In the genomic region with DNA sequence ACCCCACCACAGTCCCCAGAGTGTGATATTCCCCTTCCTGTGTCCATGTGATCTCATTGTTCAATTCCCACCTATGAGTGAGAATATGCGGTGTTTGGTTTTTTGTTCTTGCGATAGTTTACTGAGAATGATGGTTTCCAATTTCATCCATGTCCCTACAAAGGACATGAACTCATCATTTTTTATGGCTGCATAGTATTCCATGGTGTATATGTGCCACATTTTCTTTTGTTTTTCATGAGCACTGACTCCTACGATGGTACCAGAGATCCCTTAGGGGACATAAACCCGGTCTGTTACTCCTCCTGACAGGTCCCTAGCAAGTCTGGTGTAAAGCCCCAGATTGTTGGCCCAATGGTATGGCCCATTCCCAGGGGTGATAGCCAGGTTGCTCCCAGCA, we compare ENCODE assay signal across 4 cellular contexts. TPM values are rescaled to one million over a fixed set of nuclear protein-coding genes. Genes with fewer than 3 reads are reported as not detected.
DNase-seq lines count a peak whose midpoint lies in the region; ATAC-seq, FAIRE-seq and TF ChIP-seq lines count a peak whose summit lies in the region.
"Not testable (repeated sequence)": the region's sequence is repeated elsewhere in the genome, so short reads cannot be mapped to it uniquely, and the experiment has no call there.

No MANE protein-coding gene starts in this region.

- not testable (repeated sequence) for TF ChIP-seq RAD21 in K562 (CRISPR knock-in tag; conservative IDR thresholded peaks at IDR 0.05 in 1 of 2, IDR thresholded peaks at IDR 0.05 in 1 of 2); H1 (IDR thresholded peaks at IDR 0.05 in 1 of 2, conservative IDR thresholded peaks at IDR 0.05 in 1 of 2; ENCODE audit: low read depth in 2 of 2, low read length in 2 of 2)

- H3K4me2 ChIP-seq in K562 (ENCODE audit: insufficient read depth, low read length); H1 (ENCODE audit: insufficient read depth in 1 of 2, low read depth in 2 of 2, low read length in 2 of 2); neuronal stem cell (ENCODE audit: insufficient read depth, low read length, poor library complexity, severe bottlenecking): not testable (repeated sequence)

- not testable (repeated sequence) for H3K79me2 ChIP-seq in K562 (ENCODE audit: control insufficient read depth, insufficient read depth, low read length); H1 (ENCODE audit: control insufficient read depth in 1 of 2, insufficient read depth in 2 of 2, low read length in 2 of 2)

- H3K9me3 ChIP-seq in HEK293 (ENCODE audit: control insufficient read depth, insufficient read depth, low read depth, low read length); K562 (replicated peaks; ENCODE audit: control insufficient read depth, insufficient read depth, low read depth, low read length); H1 (ENCODE audit: insufficient read depth in 2 of 2, low read depth in 1 of 2, low read length in 1 of 2); neuronal stem cell (replicated peaks in 1 of 2; ENCODE audit: control insufficient read depth in 2 of 2, insufficient read depth in 1 of 2, low read depth in 1 of 2, low read length in 2 of 2): not testable (repeated sequence)

- not testable (repeated sequence) for H3K14ac ChIP-seq in H1 (ENCODE audit: insufficient read length); neuronal stem cell (ENCODE audit: low read length)

- in situ Hi-C loops in K562 (cut with MboI): not testable (repeated sequence)

- TF ChIP-seq POLR2A in K562 (conservative IDR thresholded peaks at IDR 0.05); H1 (IDR thresholded peaks at IDR 0.05; ENCODE audit: control extremely low read depth in 1 of 2, low read depth in 2 of 2, low read length in 2 of 2): not testable (repeated sequence)

- not testable (repeated sequence) for H4K91ac ChIP-seq in H1 (replicated peaks; ENCODE audit: insufficient read length, low read length); neuronal stem cell (ENCODE audit: low read depth, low read length, poor library complexity)

- DNase-seq in K562 (ENCODE audit: extremely low read depth in 1 of 4, low spot score in 3 of 4); H1 (ENCODE audit: low read depth in 1 of 2, low spot score in 2 of 2); neuronal stem cell (ENCODE audit: low spot score): not testable (repeated sequence)

- not testable (repeated sequence) for H2AFZ ChIP-seq in K562 (ENCODE audit: low read depth, low read length); H1 (ENCODE audit: low read length); neuronal stem cell (ENCODE audit: low read length)

- 20% methylated on average over 2 of the region's 4 CpGs for WGBS in K562 (ENCODE audit: insufficient coverage, low coverage, missing lambda C conversion rate)
- WGBS in H1 (ENCODE audit: extremely low coverage in 1 of 2, insufficient coverage in 1 of 2, insufficient read length in 1 of 2, insufficient replicate concordance in 2 of 2, low coverage in 1 of 2, low lambda C conversion rate in 2 of 2, missing lambda C conversion rate in 1 of 2), 2 experiments: 86% methylated on average over 2 of the region's 4 CpGs; no CpG with 5 or more reads in 1 of the 2 experiments
- WGBS in neuronal stem cell (ENCODE audit: extremely low coverage in 2 of 2, insufficient read length in 2 of 2, insufficient replicate concordance in 1 of 2), 2 donors: no CpG with 5 or more reads among the region's 4 CpGs

- H3K9ac ChIP-seq in K562 (ENCODE audit: insufficient read depth in 1 of 2, low read depth in 2 of 2, low read length in 2 of 2); H1 (replicated peaks in 1 of 4; ENCODE audit: extremely low read depth in 1 of 4, low read depth in 3 of 4, low read length in 3 of 4); neuronal stem cell (ENCODE audit: low read depth, low read length, poor library complexity): not testable (repeated sequence)

- H3K4me3 ChIP-seq in HEK293 (ENCODE audit: low read depth, low read length); K562; H1 (ENCODE audit: extremely low read depth in 1 of 4, insufficient read depth in 2 of 4, low read depth in 3 of 4, low read length in 4 of 4); neuronal stem cell (ENCODE audit: low read length in 2 of 2): not testable (repeated sequence)

- not testable (repeated sequence) for H4K5ac ChIP-seq in H1 (ENCODE audit: insufficient read length, low read depth, low read length)

- not testable (repeated sequence) for H3K27ac ChIP-seq in HEK293 (ENCODE audit: extremely low read depth, low read depth, low read length); K562 (ENCODE audit: extremely low read depth, low read depth, low read length); H1 (ENCODE audit: low read depth, low read length); neuronal stem cell (replicated peaks; ENCODE audit: low read length)

- TF ChIP-seq EP300 in K562 (IDR thresholded peaks at IDR 0.05; ENCODE audit: low read length); H1 (IDR thresholded peaks at IDR 0.05; ENCODE audit: borderline replicate concordance in 1 of 2, low read depth in 2 of 2, low read length in 2 of 2): not testable (repeated sequence)

- CTCF ChIA-PET in HEK293 (lab: Yijun Ruan, JAX): interaction anchor here (1.4 kb wide), 1 partner anchor 10 kb away, joined by 6 read pairs; no protein-coding TSS in a partner anchor
- CTCF ChIA-PET in K562 (lab: Yijun Ruan, JAX; ENCODE audit: low intra/inter-chr PET ratio): not testable (repeated sequence)
- CTCF ChIA-PET in H1 (lab: Charles Lee; ENCODE audit: partially characterized antibody): interaction anchor here (1.5 kb wide), 1 partner anchor 10 kb away, joined by 3 read pairs; no protein-coding TSS in a partner anchor

- H2BK120ac ChIP-seq in H1 (replicated peaks; ENCODE audit: low read depth, low read length); neuronal stem cell (ENCODE audit: low read depth, low read length): not testable (repeated sequence)

- POLR2A ChIA-PET in HEK293 (lab: Yijun Ruan, JAX); H1 (lab: Charles Lee; ENCODE audit: partially characterized antibody): not testable (repeated sequence)
- POLR2A ChIA-PET in K562 (lab: Yijun Ruan, JAX): interaction anchor here (0.7 kb wide), 1 partner anchor 41 kb away, joined by 3 read pairs; no protein-coding TSS in a partner anchor

- not testable (repeated sequence) for BruUV-seq in K562 (replicated peaks; lab: Mats Ljungman, UMichigan)

- not testable (repeated sequence) for H3K27me3 ChIP-seq in K562 (ENCODE audit: control insufficient read depth in 2 of 2, insufficient read depth in 2 of 2, low read length in 2 of 2); H1 (replicated peaks in 1 of 4; ENCODE audit: control insufficient read depth in 3 of 4, extremely low read depth in 1 of 4, insufficient read depth in 3 of 4, low read length in 3 of 4); neuronal stem cell (ENCODE audit: control insufficient read depth in 3 of 3, insufficient read depth in 3 of 3, low read depth in 1 of 3, low read length in 3 of 3)

- FAIRE-seq in K562 (lab: Jason Lieb, UNC); H1 (lab: Jason Lieb, UNC): not testable (repeated sequence)

- H2BK20ac ChIP-seq in H1 (ENCODE audit: low read length): not testable (repeated sequence)

- not testable (repeated sequence) for H3K4ac ChIP-seq in H1 (replicated peaks; ENCODE audit: insufficient read length, low read depth, low read length); neuronal stem cell (ENCODE audit: low read length)

- not testable (repeated sequence) for H3K56ac ChIP-seq in H1 (replicated peaks; ENCODE audit: insufficient read length, low read depth, low read length)

- H3K9me1 ChIP-seq in K562 (ENCODE audit: control insufficient read depth, insufficient read depth, low read length): not testable (repeated sequence)

- H2BK15ac ChIP-seq in H1 (ENCODE audit: low read length); neuronal stem cell (ENCODE audit: low read length): not testable (repeated sequence)

- not testable (repeated sequence) for H3K23me2 ChIP-seq in H1 (ENCODE audit: low read depth, low read length)

- not testable (repeated sequence) for H3K23ac ChIP-seq in H1 (ENCODE audit: insufficient read length)
- peak overlapping the region; percentile 52 for H3K23ac ChIP-seq in neuronal stem cell (ENCODE audit: low read depth, low read length, poor library complexity)

- H2BK12ac ChIP-seq in H1 (ENCODE audit: low read depth, low read length); neuronal stem cell (ENCODE audit: low read length): not testable (repeated sequence)

- H2AK5ac ChIP-seq in H1 (ENCODE audit: low read depth, low read length): not testable (repeated sequence)
- H2AK5ac ChIP-seq in neuronal stem cell (ENCODE audit: low read depth, low read length): peak overlapping the region; percentile 48

- H2BK5ac ChIP-seq in H1 (ENCODE audit: low read depth, low read length) (0 out of 2 replicates have a peak overlapping the region, but pooled peaks have one; percentile 44), neuronal stem cell (ENCODE audit: low read length) (peak overlapping the region; percentile 45)

- not testable (repeated sequence) for ATAC-seq in K562

- not testable (repeated sequence) for H3K36me3 ChIP-seq in HEK293 (ENCODE audit: control insufficient read depth in 2 of 2, insufficient read depth in 1 of 2, low read length in 2 of 2); K562 (ENCODE audit: control insufficient read depth, insufficient read depth, low read length); H1 (ENCODE audit: control insufficient read depth in 2 of 4, insufficient read depth in 4 of 4, low read length in 3 of 4); neuronal stem cell (replicated peaks in 1 of 2; ENCODE audit: control insufficient read depth in 2 of 2, insufficient read depth in 2 of 2, low read length in 2 of 2)

- TF ChIP-seq CTCF in HEK293 (tag by site-specific recombination; IDR thresholded peaks at IDR 0.05); K562 (IDR thresholded peaks at IDR 0.05 in 2 of 3, conservative IDR thresholded peaks at IDR 0.05 in 1 of 3; ENCODE audit: insufficient read depth in 2 of 3, low read depth in 1 of 3, low read length in 3 of 3); H1 (IDR thresholded peaks at IDR 0.05; ENCODE audit: control extremely low read depth in 1 of 3, insufficient read depth in 1 of 3, low read depth in 1 of 3, low read length in 3 of 3): not testable (repeated sequence)

- H4K8ac ChIP-seq in H1 (ENCODE audit: extremely low read depth, insufficient read depth, low read length); neuronal stem cell (ENCODE audit: low read depth, low read length): not testable (repeated sequence)

- not testable (repeated sequence) for H3K79me1 ChIP-seq in H1 (ENCODE audit: low read depth, low read length); neuronal stem cell (ENCODE audit: low read depth, low read length)

- intact Hi-C loops in K562 (cut with micrococcal nuclease): not testable (repeated sequence)

- H4K20me1 ChIP-seq in K562 (replicated peaks; ENCODE audit: control insufficient read depth, insufficient read depth, low read length); H1 (replicated peaks in 1 of 2; ENCODE audit: control insufficient read depth in 1 of 2, insufficient read depth in 2 of 2, low read length in 2 of 2): not testable (repeated sequence)

- not testable (repeated sequence) for H3K4me1 ChIP-seq in HEK293 (ENCODE audit: control insufficient read depth, insufficient read depth, low read length); H1 (replicated peaks in 1 of 4; ENCODE audit: control insufficient read depth in 3 of 4, insufficient read depth in 4 of 4, low read length in 3 of 4)
- H3K4me1 ChIP-seq in K562 (replicated peaks in 1 of 2; ENCODE audit: control insufficient read depth in 2 of 2, insufficient read depth in 2 of 2, low read length in 2 of 2): peaks cover 16 to 17% of the 10 kb centered on the region in 2 experiments
- peaks cover 0 to 20% of the 10 kb centered on the region in 2 donors for H3K4me1 ChIP-seq in neuronal stem cell (ENCODE audit: control insufficient read depth in 2 of 2, insufficient read depth in 1 of 2, low read depth in 1 of 2, low read length in 2 of 2)

- not testable (repeated sequence) for H3K18ac ChIP-seq in H1 (ENCODE audit: extremely low read depth, low read length)
- peak overlapping the region; percentile 88 for H3K18ac ChIP-seq in neuronal stem cell (ENCODE audit: low read length)

RNA-seq across cellular contexts. Expression of a gene that starts 36.5 kb away (rescaled TPM):
- total RNA-seq in K562 (2011; cell fraction: chromatin; rRNA removed; ENCODE audit: low replicate concordance): 22.1 and 23.9 TPM in 2 replicates
- 25.7 and 28.6 TPM in 2 replicates for total RNA-seq in K562 (2011; cell fraction: nucleolus; rRNA removed)
- 23.4 and 25.1 TPM in 2 replicates for total RNA-seq in K562 (2011; cell fraction: nucleoplasm; rRNA removed)
- 57.6 and 66.2 TPM in 2 replicates for total RNA-seq in K562 (2014; rRNA removed)
- total RNA-seq in K562 (2014; rRNA removed; fragmentation: Illumina TruSeq; extraction: Trizol): 35.8 and 41.6 TPM in 2 replicates
- 57.9 and 59.8 TPM in 2 replicates for total RNA-seq in K562 (2015; rRNA removed; fragmentation: Illumina TruSeq; extraction: Trizol)
- total RNA-seq in K562 (2021): 43.6 and 48.6 TPM in 2 replicates
- polyA plus RNA-seq in K562 (2011; rRNA removed): 38.9 and 44.1 TPM in 2 replicates
- 48.7 and 64.2 TPM in 2 replicates for polyA plus RNA-seq in K562 (2011; cell fraction: cytosol; rRNA removed)
- 70.8 and 98.6 TPM in 2 replicates for polyA plus RNA-seq in K562 (2011; cell fraction: nucleus; rRNA removed)
- polyA plus RNA-seq in K562 (2012): 48.5 and 50.6 TPM in 2 replicates
- polyA plus RNA-seq in K562 (2014; fragmentation: Illumina TruSeq; extraction: Trizol): 52.1 and 63.6 TPM in 2 replicates
- polyA plus RNA-seq in K562 (2014; fragmentation: Nextera tagmentation; extraction: Ambion mirVana): 10 to 100 TPM; 13.2 to 15.9 TPM
- polyA plus RNA-seq in K562 (2014; rRNA removed): 58.3 and 59.8 TPM in 2 replicates
- polyA minus RNA-seq in K562 (2011; rRNA and poly(A)+ RNA removed): 32.3 and 38.6 TPM in 2 replicates
- polyA minus RNA-seq in K562 (2011; cell fraction: cytosol; rRNA and poly(A)+ RNA removed): 23.3 and 23.9 TPM in 2 replicates
- polyA minus RNA-seq in K562 (2011; cell fraction: nucleus; rRNA and poly(A)+ RNA removed): 36.5 and 48.5 TPM in 2 replicates
- 39.2 TPM in 2 replicates for total RNA-seq in H1 (2021; fragmentation: NEBNext Ultra II Directional; extraction: Animal tissue kit (Norgen Biotek cat#: 25700))
- 38.2 and 42.2 TPM in 2 replicates for polyA plus RNA-seq in H1 (2011; rRNA removed)
- polyA plus RNA-seq in H1 (2011; cell fraction: cytosol; rRNA removed): 47.3 TPM
- 39.8 TPM for polyA plus RNA-seq in H1 (2011; cell fraction: nucleus; rRNA removed)
- polyA plus RNA-seq in H1 (2012, experiment 1 of 2): 31.7 to 35.4 TPM (median 33.2 TPM) in 4 replicates
- polyA plus RNA-seq in H1 (2012, experiment 2 of 2): 31.8 TPM
- polyA plus RNA-seq in H1 (2013, experiment 1 of 2): 22.5 TPM
- 22.7 TPM for polyA plus RNA-seq in H1 (2013, experiment 2 of 2)
- 21.8 and 30.5 TPM in 2 replicates for polyA minus RNA-seq in H1 (2011; rRNA and poly(A)+ RNA removed)
- polyA minus RNA-seq in H1 (2011; cell fraction: cytosol; rRNA and poly(A)+ RNA removed): 16.9 TPM
- 23.3 TPM for polyA minus RNA-seq in H1 (2011; cell fraction: nucleus; rRNA and poly(A)+ RNA removed)
- 24.6 TPM for polyA plus RNA-seq in neuronal stem cell (2013, experiment 1 of 2)
- polyA plus RNA-seq in neuronal stem cell (2013, experiment 2 of 2): 24.2 TPM

RNA-seq across cellular contexts. Expression of a gene that starts 40.0 kb away (rescaled TPM):
- total RNA-seq in K562 (2011; cell fraction: chromatin; rRNA removed; ENCODE audit: low replicate concordance): 11.1 and 19.1 TPM in 2 replicates
- 13.9 and 18.2 TPM in 2 replicates for total RNA-seq in K562 (2011; cell fraction: nucleolus; rRNA removed)
- 16.9 and 26.9 TPM in 2 replicates for total RNA-seq in K562 (2011; cell fraction: nucleoplasm; rRNA removed)
- total RNA-seq in K562 (2014; rRNA removed): 36.7 and 41.2 TPM in 2 replicates
- total RNA-seq in K562 (2014; rRNA removed; fragmentation: Illumina TruSeq; extraction: Trizol): 49.3 and 62.5 TPM in 2 replicates
- total RNA-seq in K562 (2015; rRNA removed; fragmentation: Illumina TruSeq; extraction: Trizol): 31.9 and 33.9 TPM in 2 replicates
- 45.6 and 46.5 TPM in 2 replicates for total RNA-seq in K562 (2021)
- 49.4 and 108 TPM in 2 replicates for polyA plus RNA-seq in K562 (2011; rRNA removed)
- polyA plus RNA-seq in K562 (2011; cell fraction: cytosol; rRNA removed): 24.3 and 27.5 TPM in 2 replicates
- polyA plus RNA-seq in K562 (2011; cell fraction: nucleus; rRNA removed): 22.6 and 24.2 TPM in 2 replicates
- polyA plus RNA-seq in K562 (2012): 44.7 and 93.0 TPM in 2 replicates
- polyA plus RNA-seq in K562 (2014; fragmentation: Illumina TruSeq; extraction: Trizol): 57.7 and 78.3 TPM in 2 replicates
- 10 to 100 TPM; 63.8 to 68.7 TPM for polyA plus RNA-seq in K562 (2014; fragmentation: Nextera tagmentation; extraction: Ambion mirVana)
- 61.9 and 66.9 TPM in 2 replicates for polyA plus RNA-seq in K562 (2014; rRNA removed)
- polyA minus RNA-seq in K562 (2011; rRNA and poly(A)+ RNA removed): 48.6 and 55.2 TPM in 2 replicates
- polyA minus RNA-seq in K562 (2011; cell fraction: cytosol; rRNA and poly(A)+ RNA removed): 25.9 and 43.6 TPM in 2 replicates
- polyA minus RNA-seq in K562 (2011; cell fraction: nucleus; rRNA and poly(A)+ RNA removed): 20.3 and 22.5 TPM in 2 replicates
- 17.3 and 20.0 TPM in 2 replicates for total RNA-seq in H1 (2021; fragmentation: NEBNext Ultra II Directional; extraction: Animal tissue kit (Norgen Biotek cat#: 25700))
- 6.1 and 8.1 TPM in 2 replicates for polyA plus RNA-seq in H1 (2011; rRNA removed)
- 10.5 TPM for polyA plus RNA-seq in H1 (2011; cell fraction: cytosol; rRNA removed)
- polyA plus RNA-seq in H1 (2011; cell fraction: nucleus; rRNA removed): 6.2 TPM
- 10.7 to 16.0 TPM (median 12.9 TPM) in 4 replicates for polyA plus RNA-seq in H1 (2012, experiment 1 of 2)
- polyA plus RNA-seq in H1 (2012, experiment 2 of 2): 4.4 TPM
- polyA plus RNA-seq in H1 (2013, experiment 1 of 2): 11.4 TPM
- 11.6 TPM for polyA plus RNA-seq in H1 (2013, experiment 2 of 2)
- polyA minus RNA-seq in H1 (2011; rRNA and poly(A)+ RNA removed): 6.2 and 8.8 TPM in 2 replicates
- 8.2 TPM for polyA minus RNA-seq in H1 (2011; cell fraction: cytosol; rRNA and poly(A)+ RNA removed)
- 8.8 TPM for polyA minus RNA-seq in H1 (2011; cell fraction: nucleus; rRNA and poly(A)+ RNA removed)
- 13.3 TPM for polyA plus RNA-seq in neuronal stem cell (2013, experiment 1 of 2)
- polyA plus RNA-seq in neuronal stem cell (2013, experiment 2 of 2): 14.7 TPM

RNA-seq across cellular contexts. Expression of a gene that starts 51.0 kb away (rescaled TPM):
- total RNA-seq in K562 (2011; cell fraction: chromatin; rRNA removed; ENCODE audit: low replicate concordance): 0.07 and 0.16 TPM in 2 replicates
- total RNA-seq in K562 (2011; cell fraction: nucleolus; rRNA removed): under 0.01 TPM in 1 of 2 replicates, not detected in the other
- 0.07 TPM in 1 of 2 replicates, not detected in the other for total RNA-seq in K562 (2011; cell fraction: nucleoplasm; rRNA removed)
- total RNA-seq in K562 (2014; rRNA removed) (0.04 and 0.09 TPM in 2 replicates), K562 (2014; rRNA removed; fragmentation: Illumina TruSeq; extraction: Trizol) (0.04 and 0.06 TPM in 2 replicates), K562 (2015; rRNA removed; fragmentation: Illumina TruSeq; extraction: Trizol) (0.07 and 0.15 TPM in 2 replicates), K562 (2021) (0.02 and 0.07 TPM in 2 replicates)
- polyA plus RNA-seq in K562 (2011; rRNA removed) (0.03 and 0.09 TPM in 2 replicates), K562 (2014; fragmentation: Illumina TruSeq; extraction: Trizol) (0.03 and 0.06 TPM in 2 replicates), K562 (2014; fragmentation: Nextera tagmentation; extraction: Ambion mirVana) (under 1 TPM; 0.01 to 0.03 TPM), K562 (2014; rRNA removed) (0.15 and 0.30 TPM in 2 replicates), H1 (2011; rRNA removed) (0.11 TPM in 2 replicates)
- 0.01 and 0.09 TPM in 2 replicates for polyA plus RNA-seq in K562 (2011; cell fraction: cytosol; rRNA removed)
- polyA plus RNA-seq in K562 (2011; cell fraction: nucleus; rRNA removed): 0.30 and 0.67 TPM in 2 replicates
- polyA plus RNA-seq in K562 (2012): 0.07 and 0.25 TPM in 2 replicates
- polyA minus RNA-seq in K562 (2011; rRNA and poly(A)+ RNA removed): 0.09 TPM in 1 of 2 replicates, not detected in the other
- polyA minus RNA-seq in K562 (2011; cell fraction: cytosol; rRNA and poly(A)+ RNA removed): not detected in 2 replicates
- under 0.01 and 0.22 TPM in 2 replicates for polyA minus RNA-seq in K562 (2011; cell fraction: nucleus; rRNA and poly(A)+ RNA removed)
- 0.13 and 0.17 TPM in 2 replicates for total RNA-seq in H1 (2021; fragmentation: NEBNext Ultra II Directional; extraction: Animal tissue kit (Norgen Biotek cat#: 25700))
- polyA plus RNA-seq in H1 (2011; cell fraction: cytosol; rRNA removed): 0.13 TPM
- 0.11 TPM for polyA plus RNA-seq in H1 (2011; cell fraction: nucleus; rRNA removed)
- 0.09 to 0.17 TPM (median 0.11 TPM) in 4 replicates for polyA plus RNA-seq in H1 (2012, experiment 1 of 2)
- not detected for polyA plus RNA-seq in H1 (2012, experiment 2 of 2)
- 0.14 TPM for polyA plus RNA-seq in H1 (2013, experiment 1 of 2)
- polyA plus RNA-seq in H1 (2013, experiment 2 of 2): 0.11 TPM
- polyA minus RNA-seq in H1 (2011; rRNA and poly(A)+ RNA removed): 0.06 and 0.20 TPM in 2 replicates
- not detected for polyA minus RNA-seq in H1 (2011; cell fraction: cytosol; rRNA and poly(A)+ RNA removed)
- 0.10 TPM for polyA minus RNA-seq in H1 (2011; cell fraction: nucleus; rRNA and poly(A)+ RNA removed)
- polyA plus RNA-seq in neuronal stem cell (2013, experiment 1 of 2): 0.07 TPM
- 0.08 TPM for polyA plus RNA-seq in neuronal stem cell (2013, experiment 2 of 2)
